ENCODE assay signal across 8 cellular contexts in the genomic region with DNA sequence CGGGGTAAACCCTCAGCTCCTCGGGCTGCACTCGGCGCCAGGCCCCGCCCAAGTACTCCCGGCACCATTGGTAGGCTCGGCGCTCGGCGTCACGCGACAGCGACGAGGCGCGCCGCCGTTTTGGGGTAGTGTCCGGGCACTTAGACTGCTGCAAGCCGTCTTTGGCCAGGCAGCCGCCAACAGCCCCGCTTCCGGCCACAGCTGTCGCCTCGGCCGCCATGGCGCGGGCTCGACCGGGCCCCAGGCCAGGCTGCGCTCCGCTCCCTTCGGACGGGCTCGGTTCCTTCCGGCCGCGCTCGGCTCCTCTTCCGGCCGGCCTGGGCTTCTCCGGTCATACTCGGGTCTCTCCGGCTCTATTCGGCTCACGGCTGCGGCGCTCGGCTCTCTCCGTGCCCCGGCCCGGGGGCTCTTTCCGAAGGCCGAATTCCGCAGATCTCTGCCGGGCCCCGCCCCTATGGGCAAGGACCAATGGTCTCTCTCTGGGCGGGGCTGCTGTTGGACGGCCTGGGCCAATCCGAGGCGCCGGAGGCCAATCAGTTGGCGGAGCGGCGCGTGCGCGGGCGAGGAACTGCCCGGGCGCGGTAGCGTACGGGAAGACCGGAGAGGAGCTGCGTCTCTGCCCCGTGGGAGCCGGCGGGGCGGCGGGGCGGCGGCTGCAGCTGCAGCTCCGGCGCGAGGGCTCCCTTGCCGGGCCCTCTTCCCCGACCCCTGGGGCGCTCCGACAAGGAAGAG. TPM values are rescaled to one million over a fixed set of nuclear protein-coding genes. Genes with fewer than 3 reads are reported as not detected.
DNase-seq lines count a peak whose midpoint lies in the region; ATAC-seq and TF ChIP-seq lines count a peak whose summit lies in the region.

A gene with protein sequence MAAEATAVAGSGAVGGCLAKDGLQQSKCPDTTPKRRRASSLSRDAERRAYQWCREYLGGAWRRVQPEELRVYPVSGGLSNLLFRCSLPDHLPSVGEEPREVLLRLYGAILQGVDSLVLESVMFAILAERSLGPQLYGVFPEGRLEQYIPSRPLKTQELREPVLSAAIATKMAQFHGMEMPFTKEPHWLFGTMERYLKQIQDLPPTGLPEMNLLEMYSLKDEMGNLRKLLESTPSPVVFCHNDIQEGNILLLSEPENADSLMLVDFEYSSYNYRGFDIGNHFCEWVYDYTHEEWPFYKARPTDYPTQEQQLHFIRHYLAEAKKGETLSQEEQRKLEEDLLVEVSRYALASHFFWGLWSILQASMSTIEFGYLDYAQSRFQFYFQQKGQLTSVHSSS (minus strand): TSS at position 288 of the 732 bp plus-strand sequence. CDS start 68 bp downstream, at position 220.

- 1% methylated on average over 77 of the region's 90 CpGs for WGBS in smooth muscle cell (ENCODE audit: low lambda C conversion rate)

- H3K4me2 ChIP-seq in smooth muscle cell: peak within 1 kb of the TSS; percentile 96

- H3K27me3 ChIP-seq in smooth muscle cell (ENCODE audit: low read depth): no peaks in the 10 kb centered on the region

- CTCF ChIA-PET in activated B cell treated with CpG ODN at 0.5 μM for 24 hours (lab: Charles Lee): interaction anchor here (1.7 kb wide), 1 partner anchor 57 kb away, joined by 9 read pairs; a partner anchor contains a TSS

- peak within 1 kb of the TSS; percentile 96 for H2AFZ ChIP-seq in smooth muscle cell (ENCODE audit: low read depth)

- H3K27ac ChIP-seq in caudate nucleus (ENCODE audit: low read depth, low read length): peak within 1 kb of the TSS; percentile 99
- H3K27ac ChIP-seq in smooth muscle cell (ENCODE audit: low read depth): peak within 1 kb of the TSS; percentile 94

- DNase-seq in AG08395 (ENCODE audit: low spot score): peak; percentile 99
- peak; percentile 97 for DNase-seq in NCI-H345 (lab: John Stamatoyannopoulos, UW)
- peak; percentile 96 for DNase-seq in activated B cell treated with CpG ODN at 0.5 μM for 24 hours
- DNase-seq in caudate nucleus (lab: John Stamatoyannopoulos, UW): peak; percentile 64 to 99 (median 98)
- DNase-seq in iPS-NIHi7 (ENCODE audit: extremely low spot score): peak; percentile 100
- DNase-seq in smooth muscle cell (lab: John Stamatoyannopoulos, UW; ENCODE audit: unreplicated experiment): peak; percentile 93

- intact Hi-C loops in activated B cell treated with CpG ODN at 0.5 μM for 24 hours (cut with micrococcal nuclease): loop anchor here (1.0 to 2.0 kb wide), 10 partner anchors 18 to 240 kb away; a partner anchor contains a TSS

- in situ Hi-C loops in GM18951 (cut with MboI; ENCODE audit: low sequenced_read_pairs, unreplicated experiment): no loop called here

- TF ChIP-seq CTCF in activated B cell treated with CpG ODN at 0.5 μM for 24 hours (IDR thresholded peaks at IDR 0.05) (no peak), smooth muscle cell (IDR thresholded peaks at IDR 0.05; ENCODE audit: borderline replicate concordance, insufficient read depth, poor library complexity, severe bottlenecking) (no peak)

- H3K4me3 Mint-ChIP-seq in activated B cell treated with CpG ODN at 0.5 μM for 24 hours: peak within 1 kb of the TSS; percentile 87

- no peaks in the 10 kb centered on the region for H4K20me1 ChIP-seq in smooth muscle cell (ENCODE audit: low read depth)

- H3K4me1 ChIP-seq in smooth muscle cell (ENCODE audit: low read depth): peaks cover 6% of the 10 kb centered on the region

- H3K27ac Mint-ChIP-seq in activated B cell treated with CpG ODN at 0.5 μM for 24 hours: peak within 1 kb of the TSS; percentile 84

- H3K36me3 Mint-ChIP-seq in activated B cell treated with CpG ODN at 0.5 μM for 24 hours (ENCODE audit: low read depth): peaks cover 16% of the 10 kb centered on the region

- no peaks in the 10 kb centered on the region for H3F3A ChIP-seq in smooth muscle cell (ENCODE audit: low read depth)

- POLR2A ChIA-PET in activated B cell treated with CpG ODN at 0.5 μM for 24 hours (lab: Charles Lee): interaction anchor here (0.7 to 3.6 kb wide), 16 partner anchors 13 to 267 kb away, joined by 3 to 101 read pairs (median 7); a partner anchor contains a TSS

- H3K36me3 ChIP-seq in smooth muscle cell (ENCODE audit: low read depth): no peaks in the 10 kb centered on the region

- H3K9me3 Mint-ChIP-seq in activated B cell treated with CpG ODN at 0.5 μM for 24 hours: no peaks in the 10 kb centered on the region

- H3K27me3 Mint-ChIP-seq in activated B cell treated with CpG ODN at 0.5 μM for 24 hours: no peaks in the 10 kb centered on the region

- peak within 1 kb of the TSS; percentile 97 for H3K9ac ChIP-seq in smooth muscle cell (ENCODE audit: low read depth)

- ATAC-seq in HG03196 (IDR thresholded peaks at IDR 0.05; ENCODE audit: unreplicated experiment) (peak; percentile 90), activated B cell treated with CpG ODN at 0.5 μM for 24 hours (ENCODE audit: low read depth) (peak; percentile 94)

- peaks cover 13% of the 10 kb centered on the region for H3K79me2 ChIP-seq in smooth muscle cell (ENCODE audit: low read depth)

- peak; percentile 92 for TF ChIP-seq POLR2A in GM18951 (IDR thresholded peaks at IDR 0.05; ENCODE audit: extremely low read depth, insufficient read depth, insufficient read length)

- no peaks in the 10 kb centered on the region for H3K9me3 ChIP-seq in smooth muscle cell (replicated peaks; ENCODE audit: low read depth)

- peaks cover 26% of the 10 kb centered on the region for H3K4me1 Mint-ChIP-seq in activated B cell treated with CpG ODN at 0.5 μM for 24 hours

- H3K4me3 ChIP-seq in smooth muscle cell: peak within 1 kb of the TSS; percentile 93

RNA-seq across cellular contexts. Expression of the gene that starts here (rescaled TPM):
- 138 and 158 TPM in 2 replicates for total RNA-seq in activated B cell treated with CpG ODN at 0.5 μM for 24 hours
- 33.6 and 35.2 TPM in 2 replicates for total RNA-seq in smooth muscle cell
- polyA plus RNA-seq in smooth muscle cell: 62.8 and 64.8 TPM in 2 replicates

Comparison
In these comparisons a context has a peak if more than half of its experiments do, and no peak if none do; other contexts are left out.
1. Peak in every context shown above with its lines: DNase-seq, ATAC-seq, H3K4me3 ChIP-seq and H3K27ac ChIP-seq.